Comparison of ENCODE assay signal across 20 cellular contexts in the genomic region with DNA sequence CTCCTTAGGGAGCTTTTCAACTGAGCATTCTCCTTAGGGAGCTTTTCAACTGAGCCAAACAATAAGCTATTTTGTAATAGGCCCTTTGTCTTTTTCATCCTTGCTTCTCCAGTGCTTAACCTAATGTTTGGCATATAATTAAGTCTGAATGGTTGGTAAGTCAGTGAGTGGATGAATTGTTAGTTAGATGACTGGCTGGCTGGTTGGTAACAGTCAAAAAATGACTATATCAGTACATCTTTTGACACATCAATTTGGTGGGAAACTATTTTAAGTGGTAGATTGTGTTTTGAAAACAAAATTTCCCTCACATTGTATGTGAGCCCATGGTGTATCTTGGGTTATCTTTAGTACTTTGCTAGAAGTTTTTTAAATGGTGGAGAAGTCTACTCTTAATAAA.
"Had no signal": no experiment of that assay in that cellular context is flagged by ENCODE, and none has a peak within 500 bp of the region (broad histone marks: within the 10 kb centered on the region; RNA-seq: fewer than 3 reads in every experiment).

No MANE protein-coding gene starts in this region.

- H3K4me2 ChIP-seq: hepatocyte had no signal

- H3K4me3 ChIP-seq: adrenal gland, breast epithelium, coronary artery, hepatocyte, mucosa of descending colon, psoas muscle, skin epidermis, testis had no signal

- H3K36me3 ChIP-seq: breast epithelium had no signal

- H3K9me3 ChIP-seq: adrenal gland, breast epithelium, mucosa of descending colon, psoas muscle, testis had no signal

- H3K27me3 Mint-ChIP-seq: activated naive CD4-positive, alpha-beta T cell treated with anti-CD3 and anti-CD28 coated beads, Interleukin-2, amount 50 U/mL, for 24 hours; naive B cell; type B pancreatic cell had no signal

- H3K4me1 ChIP-seq: breast epithelium, foreskin keratinocyte, testis had no signal

- H3K27me3 ChIP-seq: adrenal gland, breast epithelium, foreskin keratinocyte, hepatocyte, testis had no signal

- ATAC-seq: foreskin keratinocyte, left cardiac atrium, mucosa of descending colon, psoas muscle, right cardiac atrium had no signal

- H3K27ac ChIP-seq: adrenal gland, breast epithelium, coronary artery, foreskin keratinocyte, hepatocyte, psoas muscle, skin epidermis, testis had no signal

- H3K27ac Mint-ChIP-seq: activated naive CD4-positive, alpha-beta T cell treated with anti-CD3 and anti-CD28 coated beads, Interleukin-2, amount 50 U/mL, for 24 hours; type B pancreatic cell had no signal

- H3K4me3 Mint-ChIP-seq: activated naive CD4-positive, alpha-beta T cell treated with anti-CD3 and anti-CD28 coated beads, Interleukin-2, amount 50 U/mL, for 24 hours; naive B cell; neural crest cell; type B pancreatic cell had no signal

- H3K9me3 Mint-ChIP-seq: activated naive CD4-positive, alpha-beta T cell treated with anti-CD3 and anti-CD28 coated beads, Interleukin-2, amount 50 U/mL, for 24 hours; naive B cell; neural crest cell; type B pancreatic cell had no signal

- H2AFZ ChIP-seq: hepatocyte had no signal

- DNase-seq: activated CD4-positive, CD25-positive, alpha-beta regulatory T cell; activated effector memory CD4-positive, alpha-beta T cell treated with anti-CD3 and anti-CD28 coated beads, Interleukin-2, amount 50 U/mL, for 16 hours; adrenal gland; foreskin keratinocyte; left cardiac atrium; mesenchymal stem cell; mucosa of descending colon; naive B cell; psoas muscle; right cardiac atrium; T-helper 1 cell; T-helper 9 cell; testis had no signal
